ENCODE assay signal across 8 cellular contexts in the genomic region with DNA sequence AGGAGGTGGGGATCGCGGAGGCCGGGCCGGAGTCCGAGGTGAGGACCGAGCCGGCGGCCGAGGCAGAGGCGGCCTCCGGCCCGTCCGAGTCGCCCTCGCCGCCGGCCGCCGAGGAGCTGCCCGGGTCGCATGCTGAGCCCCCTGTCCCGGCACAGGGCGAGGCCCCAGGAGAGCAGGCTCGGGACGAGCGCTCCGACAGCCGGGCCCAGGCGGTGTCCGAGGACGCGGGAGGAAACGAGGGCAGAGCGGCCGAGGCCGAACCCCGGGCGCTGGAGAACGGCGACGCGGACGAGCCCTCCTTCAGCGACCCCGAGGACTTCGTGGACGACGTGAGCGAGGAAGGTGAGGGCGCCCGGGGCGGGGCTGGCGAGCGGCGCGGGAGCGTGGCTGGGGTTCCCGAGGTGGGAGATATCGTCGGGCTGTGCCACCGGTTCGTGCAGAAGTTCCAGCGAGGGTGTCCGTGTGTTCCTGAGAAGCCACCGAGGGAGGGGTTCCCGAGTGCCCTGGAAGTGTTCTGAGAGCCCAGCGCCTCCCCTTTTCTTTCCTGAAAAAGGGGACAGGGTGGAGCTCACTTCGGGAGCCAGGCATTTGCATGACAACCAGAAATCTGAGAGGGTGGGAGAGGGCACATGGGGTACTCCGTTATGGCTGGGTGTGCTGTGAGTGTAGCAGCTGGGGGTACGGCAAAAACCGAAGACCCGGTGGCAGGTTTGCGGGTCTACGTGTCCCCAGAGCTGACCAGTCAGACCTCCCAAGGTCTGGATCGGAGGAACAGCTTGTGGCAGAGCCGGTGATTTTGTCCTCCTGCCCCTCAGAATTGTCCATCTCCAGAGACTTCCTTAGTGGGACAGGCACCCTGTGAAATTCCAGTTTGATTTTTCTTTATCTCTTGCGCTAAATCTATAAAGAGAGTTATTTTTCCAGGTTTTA. TPM values are rescaled to one million over a fixed set of nuclear protein-coding genes. Genes with fewer than 3 reads are reported as not detected.
DNase-seq lines count a peak whose midpoint lies in the region; ATAC-seq and TF ChIP-seq lines count a peak whose summit lies in the region.

No MANE protein-coding gene starts in this region.

- intact Hi-C loops in uterus (cut with DNase I; ENCODE audit: low total_unique reads) (loop anchor here (10.0 kb wide), 1 partner anchor 111 kb away; the partner anchor contains the start of genes MRM2 and NUDT1), posterior vena cava (cut with DNase I) (loop anchor here in 1 of 2 donors (5.0 to 10.0 kb wide), 2 partner anchors 123 to 781 kb away; partner anchors contain the start of genes MAD1L1 and PSMG3)

- no peaks in the 10 kb centered on the region for H3K27me3 ChIP-seq in mucosa of stomach (ENCODE audit: control insufficient read depth, insufficient read depth, low read length)
- no peaks in the 10 kb centered on the region for H3K27me3 ChIP-seq in uterus

- H3K4me1 ChIP-seq in mucosa of stomach (ENCODE audit: control insufficient read depth, insufficient read depth, low read length) (peaks cover 35% of the 10 kb centered on the region), uterus (peaks cover 6 to 22% of the 10 kb centered on the region in 2 donors)

- H3K4me3 ChIP-seq in GM12864 (ENCODE audit: low read depth, low read length) (peak overlapping the region; percentile 99), SK-N-MC (peak overlapping the region; percentile 95), mucosa of stomach (ENCODE audit: low read length) (peak overlapping the region; percentile 9), uterus (peak overlapping the region; percentile 97 to 99)

- TF ChIP-seq CTCF in GM12864 (IDR thresholded peaks at IDR 0.05; ENCODE audit: low read depth, low read length, missing control alignments) (no peak), uterus (IDR thresholded peaks at IDR 0.05) (no peak)

- DNase-seq in GM12864 (ENCODE audit: low read depth) (no peak), SK-N-MC (ENCODE audit: low read depth, low spot score) (no peak), dermis blood vessel endothelial cell (peak; percentile 42), uterus (no peak), posterior vena cava (ENCODE audit: low spot score) (no peak)

- no peaks in the 10 kb centered on the region for H3K9me3 ChIP-seq in SK-N-MC (ENCODE audit: low read depth, low read length)
- no peaks in the 10 kb centered on the region for H3K9me3 ChIP-seq in mucosa of stomach (ENCODE audit: control insufficient read depth, low read length)
- no peaks in the 10 kb centered on the region for H3K9me3 ChIP-seq in uterus

- TF ChIP-seq POLR2A in uterus (IDR thresholded peaks at IDR 0.05): no peak

- H3K36me3 ChIP-seq in SK-N-MC (ENCODE audit: insufficient read depth, low read length): peaks cover 44% of the 10 kb centered on the region
- H3K36me3 ChIP-seq in mucosa of stomach (ENCODE audit: control insufficient read depth, insufficient read depth, low read length): no peaks in the 10 kb centered on the region
- no peaks in the 10 kb centered on the region for H3K36me3 ChIP-seq in uterus

- H3K27ac ChIP-seq in SK-N-MC (peak overlapping the region; percentile 39), uterus (peak overlapping the region; percentile 43 to 98)

- H3K9ac ChIP-seq in SK-N-MC (ENCODE audit: insufficient read length) (peak overlapping the region; percentile 100), mucosa of stomach (ENCODE audit: low read length) (peak overlapping the region; percentile 80)

- ATAC-seq in HG02885 (IDR thresholded peaks at IDR 0.05; ENCODE audit: poor library complexity, unreplicated experiment) (peak; percentile 15), HG02798 (IDR thresholded peaks at IDR 0.05; ENCODE audit: poor library complexity, unreplicated experiment) (no peak)

RNA-seq across cellular contexts. Expression of gene EIF3B, which starts 0.7 kb away (rescaled TPM):
- total RNA-seq in dermis blood vessel endothelial cell (250 and 320 TPM in 2 replicates), uterus (100 to 1,000 TPM in 2 of 4 donors, 10 to 100 TPM in 2; 67.6 to 155 (median 95.2) TPM), posterior vena cava (10 to 100 TPM; 78.1 to 90.1 TPM)

RNA-seq across cellular contexts. Expression of gene SNX8, which starts 41.1 kb away (rescaled TPM):
- total RNA-seq in dermis blood vessel endothelial cell (9.4 and 18.5 TPM in 2 replicates), uterus (10 to 100 TPM in 3 of 4 donors, under 1 TPM in 1; 0.29 to 75.3 (median 30.5) TPM), posterior vena cava (10 to 100 TPM; 34.2 to 35.9 TPM)

RNA-seq across cellular contexts. Expression of gene CHST12, which starts 48.1 kb away (rescaled TPM):
- total RNA-seq in dermis blood vessel endothelial cell: 6.8 and 21.5 TPM in 2 replicates
- 10 to 100 TPM in 1 of 4 donors, 1 to 10 TPM in 3; 5.6 to 30.5 (median 8.3) TPM for total RNA-seq in uterus
- 10 to 100 TPM; 21.4 to 28.3 TPM for total RNA-seq in posterior vena cava

Comparison
In these comparisons a context has a peak if more than half of its experiments do, and no peak if none do; other contexts are left out.
1. H3K4me3 ChIP-seq: peak in every context shown above with its lines; median percentile 99 in GM12864; 98 in uterus; 95 in SK-N-MC; 9 in mucosa of stomach.